Comparison of ENCODE assay signal across 13 cellular contexts in the genomic region with DNA sequence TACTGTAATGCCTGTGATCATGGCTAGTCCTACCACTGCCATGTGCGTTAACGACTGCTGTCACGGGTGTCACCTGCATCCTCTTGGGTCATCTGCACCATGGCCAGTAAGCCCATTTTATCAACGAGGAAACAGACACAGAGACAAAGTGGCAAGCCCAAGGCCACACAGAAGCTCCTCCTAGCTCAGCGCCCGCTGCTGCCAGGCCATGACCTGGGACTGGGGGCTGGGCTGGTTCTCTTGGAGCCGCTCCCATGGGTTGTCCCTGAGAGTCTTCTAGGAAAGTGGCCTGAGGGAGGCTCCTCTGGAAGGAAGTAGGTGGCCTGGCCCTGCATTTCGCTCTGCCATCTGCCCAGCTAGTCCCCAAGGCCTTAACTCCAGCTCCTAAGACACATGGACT. TPM values are rescaled to one million over a fixed set of nuclear protein-coding genes. Genes with fewer than 3 reads are reported as not detected.
A peak's percentile ranks its signal among the peaks of the same experiment; 100 is the strongest.
DNase-seq lines count a peak whose midpoint lies in the region; ATAC-seq lines count a peak whose summit lies in the region.
"Had no signal": no experiment of that assay in that cellular context is flagged by ENCODE, and none has a peak within 500 bp of the region (broad histone marks: within the 10 kb centered on the region; RNA-seq: fewer than 3 reads in every experiment).

No MANE protein-coding gene starts in this region.

- no peak overlapping the region for H3K4me3 Mint-ChIP-seq in activated naive CD4-positive, alpha-beta T cell treated with anti-CD3 and anti-CD28 coated beads for 36 hours
- peak overlapping the region; percentile 88 for H3K4me3 Mint-ChIP-seq in activated naive CD8-positive, alpha-beta T cell

- 97% methylated on average over 8 of the region's 8 CpGs for WGBS in thymus

- H3K4me3 ChIP-seq in thymus (ENCODE audit: low read length) = no peak overlapping the region

- H3K27ac ChIP-seq in layer of hippocampus (ENCODE audit: low read depth, low read length) (peak overlapping the region; percentile 94), thymus (ENCODE audit: low read depth) (peak overlapping the region; percentile 3)

- no peak for ATAC-seq in GM18868 (IDR thresholded peaks at IDR 0.05; ENCODE audit: unreplicated experiment)

- no peaks in the 10 kb centered on the region for H3K27me3 Mint-ChIP-seq in activated naive CD4-positive, alpha-beta T cell treated with anti-CD3 and anti-CD28 coated beads for 36 hours (ENCODE audit: low read depth)
- H3K27me3 Mint-ChIP-seq in activated naive CD8-positive, alpha-beta T cell = no peaks in the 10 kb centered on the region

- intact Hi-C loops in activated naive CD4-positive, alpha-beta T cell treated with anti-CD3 and anti-CD28 coated beads for 36 hours (cut with micrococcal nuclease) = loop anchor here (10.0 kb wide), 3 partner anchors 173 to 1457 kb away; a partner anchor contains a TSS

- peaks cover 32% of the 10 kb centered on the region for H3K36me3 ChIP-seq in thymus (ENCODE audit: control insufficient read depth, insufficient read depth)

- H3K9me3 Mint-ChIP-seq in activated naive CD4-positive, alpha-beta T cell treated with anti-CD3 and anti-CD28 coated beads for 36 hours = no peaks in the 10 kb centered on the region
- no peaks in the 10 kb centered on the region for H3K9me3 Mint-ChIP-seq in activated naive CD8-positive, alpha-beta T cell (ENCODE audit: low read depth)

- DNase-seq in activated naive CD4-positive, alpha-beta T cell treated with anti-CD3 and anti-CD28 coated beads for 36 hours = no peak
- DNase-seq in activated naive CD4-positive, alpha-beta T cell treated with anti-CD3 and anti-CD28 coated beads, Interleukin-2, amount 50 U/mL, for 16 hours = no peak
- no peak for DNase-seq in DMS 273 treated with DMSO at 0.1 percent for 48 hours (lab: John Stamatoyannopoulos, UW)
- no peak for DNase-seq in stimulated activated naive CD4-positive, alpha-beta T cell treated with Interleukin-2 at 50 U/mL for 16 hours (lab: John Stamatoyannopoulos, UW)
- DNase-seq: foreskin fibroblast, NCI-H2171 treated with DMSO at 0.1 percent for 48 hours, OCI-M1, posterior cingulate gyrus, T1000 had no signal

- no peaks in the 10 kb centered on the region for H3K9me3 ChIP-seq in thymus (ENCODE audit: control insufficient read depth)

- H3K27me3 ChIP-seq in layer of hippocampus (ENCODE audit: control insufficient read depth, insufficient read depth, low read length) = no peaks in the 10 kb centered on the region
- H3K27me3 ChIP-seq in thymus (ENCODE audit: control insufficient read depth, insufficient read depth) = no peaks in the 10 kb centered on the region

- CTCF ChIA-PET in activated naive CD4-positive, alpha-beta T cell treated with anti-CD3 and anti-CD28 coated beads for 36 hours (lab: Charles Lee) = interaction anchor here (3.9 kb wide), 2 partner anchors 48 to 71 kb away, joined by 32 to 46 read pairs; no protein-coding TSS in a partner anchor

- peak overlapping the region; percentile 96 for H3K27ac Mint-ChIP-seq in activated naive CD4-positive, alpha-beta T cell treated with anti-CD3 and anti-CD28 coated beads for 36 hours
- H3K27ac Mint-ChIP-seq in activated naive CD8-positive, alpha-beta T cell = peak overlapping the region; percentile 87

- H3K36me3 Mint-ChIP-seq in activated naive CD4-positive, alpha-beta T cell treated with anti-CD3 and anti-CD28 coated beads for 36 hours (ENCODE audit: low read depth) = peaks cover 15% of the 10 kb centered on the region
- no peaks in the 10 kb centered on the region for H3K36me3 Mint-ChIP-seq in activated naive CD8-positive, alpha-beta T cell

- H3K4me1 Mint-ChIP-seq in activated naive CD4-positive, alpha-beta T cell treated with anti-CD3 and anti-CD28 coated beads for 36 hours (ENCODE audit: low read depth) = peaks cover 52% of the 10 kb centered on the region
- H3K4me1 Mint-ChIP-seq in activated naive CD8-positive, alpha-beta T cell (ENCODE audit: low read depth) = peaks cover 53% of the 10 kb centered on the region

- H3K4me1 ChIP-seq in thymus (ENCODE audit: control insufficient read depth, insufficient read depth, low read length) = peaks cover 27% of the 10 kb centered on the region

RNA-seq across cellular contexts. Expression of a gene that starts 4.9 kb away (rescaled TPM):
- total RNA-seq in activated naive CD4-positive, alpha-beta T cell treated with anti-CD3 and anti-CD28 coated beads for 36 hours = 1 to 10 TPM; 8.2 to 9.1 TPM
- polyA plus RNA-seq in thymus = 6.3 TPM

RNA-seq across cellular contexts. Expression of a gene that starts 55.7 kb away (rescaled TPM):
- 1,000 to 10,000 TPM; 1,927 to 1,957 TPM for total RNA-seq in activated naive CD4-positive, alpha-beta T cell treated with anti-CD3 and anti-CD28 coated beads for 36 hours
- polyA plus RNA-seq in thymus = 1,964 TPM
